1 cellular context compared by ENCODE assay signal in genomic region chr4:186643501-186644315, GRCh38.
A peak's percentile ranks its signal among the peaks of the same experiment; 100 is the strongest.
TF ChIP-seq lines count a peak whose summit lies in the region.

No MANE protein-coding gene starts in this region.

TF ChIP-seq in liver, 16 proteins besides CTCF, POLR2A, EP300 and RAD21 (continued from another document):
- no peak for TF ChIP-seq HNF4G (IDR thresholded peaks at IDR 0.05)
- TF ChIP-seq GABPA (IDR thresholded peaks at IDR 0.05 in 1 of 2, conservative IDR thresholded peaks at IDR 0.05 in 1 of 2) = peak in 1 of 2 donors; percentile 24
TF ChIP-seq in liver: peak in this region for 13.
